Comparison of ENCODE assay signal across 13 cellular contexts in the genomic region with DNA sequence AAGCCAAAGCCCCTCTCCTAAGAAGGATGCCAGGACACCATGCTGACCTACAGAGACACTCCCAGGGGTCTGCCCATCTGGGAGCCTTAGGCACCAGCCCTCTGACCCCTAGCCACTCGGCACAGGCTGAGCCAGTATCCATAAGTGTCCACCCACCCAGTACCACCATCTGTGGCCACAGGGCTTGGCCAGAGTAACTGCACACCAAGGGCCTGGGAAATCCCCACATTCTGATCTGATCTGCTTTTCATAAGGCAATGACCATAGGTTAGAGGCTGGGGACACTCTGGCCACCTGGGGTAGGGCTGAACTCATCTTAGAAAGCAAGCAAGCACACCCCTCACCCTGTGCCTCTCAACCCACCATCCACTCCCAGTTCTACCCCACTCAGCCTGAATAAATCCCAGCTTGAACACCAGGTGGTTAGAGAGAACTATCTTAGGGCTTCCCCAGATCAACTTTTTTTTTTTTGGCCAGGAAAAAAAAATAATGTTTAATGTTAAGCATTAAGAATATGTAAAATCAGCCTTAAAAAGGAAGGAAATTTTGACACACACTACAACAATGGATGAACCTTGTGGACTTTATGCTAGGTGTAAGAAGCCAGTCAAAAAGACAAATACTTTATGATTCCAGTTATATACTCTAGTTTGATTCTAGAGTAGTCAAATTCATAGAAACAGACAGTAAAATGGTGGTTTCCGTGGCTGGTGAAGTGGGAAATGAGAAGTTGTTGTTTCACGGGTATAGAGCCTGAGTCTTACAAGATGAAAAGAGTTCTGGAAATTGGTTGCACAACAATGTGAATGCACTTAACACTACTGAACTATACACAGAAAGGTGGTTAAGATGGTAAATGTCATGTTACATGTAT. TPM values are rescaled to one million over a fixed set of nuclear protein-coding genes. Genes with fewer than 3 reads are reported as not detected.
DNase-seq lines count a peak whose midpoint lies in the region; ATAC-seq lines count a peak whose summit lies in the region.
"Had no signal": no experiment of that assay in that cellular context is flagged by ENCODE, and none has a peak within 500 bp of the region (broad histone marks: within the 10 kb centered on the region; RNA-seq: fewer than 3 reads in every experiment).

No MANE protein-coding gene starts in this region.

- peaks cover 3% of the 10 kb centered on the region for H3K9me3 Mint-ChIP-seq in activated T-cell treated with anti-CD3 and anti-CD28 coated beads, Interleukin-2, amount 50 U/mL, for 24 hours
- peaks cover 3% of the 10 kb centered on the region for H3K9me3 Mint-ChIP-seq in activated CD4-positive, alpha-beta memory T cell treated with anti-CD3 and anti-CD28 coated beads, Interleukin-2, amount 10 ng/mL, durations not matched to agents 7 days and 5 days
- no peaks in the 10 kb centered on the region for H3K9me3 Mint-ChIP-seq in stimulated activated memory B cell treated with anti-CD40 and anti-IgM and Interleukin-4, amounts not matched to agents 10 μg/mL and 1 μg/mL and 100 μg/mL, for 72 hours
- H3K9me3 Mint-ChIP-seq: nephron had no signal

- peak overlapping the region; percentile 95 for H3K27ac Mint-ChIP-seq in activated T-cell treated with anti-CD3 and anti-CD28 coated beads, Interleukin-2, amount 50 U/mL, for 24 hours
- H3K27ac Mint-ChIP-seq in activated CD4-positive, alpha-beta memory T cell treated with anti-CD3 and anti-CD28 coated beads, Interleukin-2, amount 10 ng/mL, durations not matched to agents 7 days and 5 days, result peak overlapping the region; percentile 48
- H3K27ac Mint-ChIP-seq in stimulated activated memory B cell treated with anti-CD40 and anti-IgM and Interleukin-4, amounts not matched to agents 10 μg/mL and 1 μg/mL and 100 μg/mL, for 72 hours, result peak overlapping the region; percentile 70
- H3K27ac Mint-ChIP-seq: nephron had no signal

- CTCF ChIA-PET in activated CD4-positive, alpha-beta memory T cell treated with anti-CD3 and anti-CD28 coated beads, Interleukin-2, amount 10 ng/mL, durations not matched to agents 7 days and 5 days (lab: Charles Lee), result interaction anchor here (0.6 to 13.0 kb wide), 7 partner anchors 10 to 552 kb away, joined by 3 to 180 read pairs (median 7); a partner anchor contains a TSS

- H3K4me3 Mint-ChIP-seq in activated T-cell treated with anti-CD3 and anti-CD28 coated beads, Interleukin-2, amount 50 U/mL, for 24 hours, result peak overlapping the region; percentile 63
- no peak overlapping the region for H3K4me3 Mint-ChIP-seq in activated CD4-positive, alpha-beta memory T cell treated with anti-CD3 and anti-CD28 coated beads, Interleukin-2, amount 10 ng/mL, durations not matched to agents 7 days and 5 days
- H3K4me3 Mint-ChIP-seq in stimulated activated memory B cell treated with anti-CD40 and anti-IgM and Interleukin-4, amounts not matched to agents 10 μg/mL and 1 μg/mL and 100 μg/mL, for 72 hours, result no peak overlapping the region
- H3K4me3 Mint-ChIP-seq: nephron had no signal

- H3K27me3 Mint-ChIP-seq in activated T-cell treated with anti-CD3 and anti-CD28 coated beads, Interleukin-2, amount 50 U/mL, for 24 hours, result no peaks in the 10 kb centered on the region
- H3K27me3 Mint-ChIP-seq in activated CD4-positive, alpha-beta memory T cell treated with anti-CD3 and anti-CD28 coated beads, Interleukin-2, amount 10 ng/mL, durations not matched to agents 7 days and 5 days, result no peaks in the 10 kb centered on the region
- H3K27me3 Mint-ChIP-seq in stimulated activated memory B cell treated with anti-CD40 and anti-IgM and Interleukin-4, amounts not matched to agents 10 μg/mL and 1 μg/mL and 100 μg/mL, for 72 hours, result no peaks in the 10 kb centered on the region

- DNase-seq in activated T-cell treated with anti-CD3 and anti-CD28 coated beads, Interleukin-2, amount 50 U/mL, for 24 hours, result peak; percentile 48
- no peak for DNase-seq in activated T-cell treated with anti-CD3 and anti-CD28 coated beads for 4 hours
- no peak for DNase-seq in activated CD4-positive, alpha-beta memory T cell treated with anti-CD3 and anti-CD28 coated beads, Interleukin-2, amount 10 ng/mL, durations not matched to agents 7 days and 5 days
- DNase-seq in DMS 273 treated with DMSO at 0.1 percent for 48 hours (lab: John Stamatoyannopoulos, UW), result no peak
- no peak for DNase-seq in DMS153 (lab: John Stamatoyannopoulos, UW)
- DNase-seq: MG63, spleen, stomach, T1000 had no signal

- H3K36me3 Mint-ChIP-seq in activated T-cell treated with anti-CD3 and anti-CD28 coated beads, Interleukin-2, amount 50 U/mL, for 24 hours (ENCODE audit: low read depth), result peaks cover 96% of the 10 kb centered on the region
- H3K36me3 Mint-ChIP-seq in activated CD4-positive, alpha-beta memory T cell treated with anti-CD3 and anti-CD28 coated beads, Interleukin-2, amount 10 ng/mL, durations not matched to agents 7 days and 5 days (ENCODE audit: low read depth), result peaks cover 68% of the 10 kb centered on the region
- H3K36me3 Mint-ChIP-seq in stimulated activated memory B cell treated with anti-CD40 and anti-IgM and Interleukin-4, amounts not matched to agents 10 μg/mL and 1 μg/mL and 100 μg/mL, for 72 hours, result peaks cover 56% of the 10 kb centered on the region

- POLR2A ChIA-PET in activated CD4-positive, alpha-beta memory T cell treated with anti-CD3 and anti-CD28 coated beads, Interleukin-2, amount 10 ng/mL, durations not matched to agents 7 days and 5 days (lab: Charles Lee), result interaction anchor here (0.7 to 4.0 kb wide), 7 partner anchors 9 to 164 kb away, joined by 3 to 17 read pairs (median 5); a partner anchor contains a TSS

- peaks cover 83% of the 10 kb centered on the region for H3K4me1 Mint-ChIP-seq in activated T-cell treated with anti-CD3 and anti-CD28 coated beads, Interleukin-2, amount 50 U/mL, for 24 hours (ENCODE audit: low read depth)
- peaks cover 38% of the 10 kb centered on the region for H3K4me1 Mint-ChIP-seq in activated CD4-positive, alpha-beta memory T cell treated with anti-CD3 and anti-CD28 coated beads, Interleukin-2, amount 10 ng/mL, durations not matched to agents 7 days and 5 days
- H3K4me1 Mint-ChIP-seq in stimulated activated memory B cell treated with anti-CD40 and anti-IgM and Interleukin-4, amounts not matched to agents 10 μg/mL and 1 μg/mL and 100 μg/mL, for 72 hours, result peaks cover 23% of the 10 kb centered on the region
- H3K4me1 Mint-ChIP-seq: nephron had no signal

- ATAC-seq in HG03025 (IDR thresholded peaks at IDR 0.05; ENCODE audit: low FRiP score, unreplicated experiment) (peak; percentile 42), HG03175 (IDR thresholded peaks at IDR 0.05; ENCODE audit: unreplicated experiment) (no peak)
- peak; percentile 69 for ATAC-seq in stimulated activated memory B cell treated with anti-CD40 and anti-IgM and Interleukin-4, amounts not matched to agents 10 μg/mL and 1 μg/mL and 100 μg/mL, for 72 hours

RNA-seq across cellular contexts. Expression of a gene that starts 6.2 kb away (rescaled TPM):
- total RNA-seq in activated CD4-positive, alpha-beta memory T cell treated with anti-CD3 and anti-CD28 coated beads, Interleukin-2, amount 10 ng/mL, durations not matched to agents 7 days and 5 days, result 10 to 100 TPM; 27.1 to 32.1 TPM

RNA-seq across cellular contexts. Expression of a gene that starts 37.7 kb away (rescaled TPM):
- 10 to 100 TPM; 32.5 to 35.7 TPM for total RNA-seq in activated CD4-positive, alpha-beta memory T cell treated with anti-CD3 and anti-CD28 coated beads, Interleukin-2, amount 10 ng/mL, durations not matched to agents 7 days and 5 days

RNA-seq across cellular contexts. Expression of a gene that starts 48.6 kb away (rescaled TPM):
- total RNA-seq in activated CD4-positive, alpha-beta memory T cell treated with anti-CD3 and anti-CD28 coated beads, Interleukin-2, amount 10 ng/mL, durations not matched to agents 7 days and 5 days, result 1 to 10 TPM; 2.0 to 2.2 TPM
